Comparison of ENCODE assay signal across 1 cellular context in the genomic region with DNA sequence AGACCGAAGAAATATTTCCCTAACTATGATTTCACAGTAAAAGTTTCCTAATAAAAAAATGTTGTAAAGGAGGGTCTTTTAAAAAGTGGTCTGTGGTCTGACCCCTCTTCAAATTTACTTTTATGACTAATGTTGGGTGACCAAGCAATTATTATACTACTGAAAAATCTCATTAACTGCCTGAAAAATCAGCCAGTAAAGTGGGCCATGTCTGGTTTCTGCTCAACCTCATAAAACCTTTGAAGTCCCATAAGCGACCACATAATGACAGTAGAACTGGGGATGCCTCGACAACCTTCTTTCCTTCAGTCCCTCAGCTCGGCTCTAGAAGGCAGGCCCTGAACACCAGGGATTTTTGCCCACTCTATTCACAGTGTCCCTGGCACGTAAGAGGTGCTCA.
TF ChIP-seq lines count a peak whose summit lies in the region.

No MANE protein-coding gene starts in this region.

TF ChIP-seq in GM12878, 131 proteins besides CTCF, POLR2A, EP300 and RAD21:
- TF ChIP-seq WRNIP1 (IDR thresholded peaks at IDR 0.05; ENCODE audit: borderline replicate concordance, low read depth, low read length) (no peak), NR2F1 (conservative IDR thresholded peaks at IDR 0.05) (peak; percentile 69; the same call in 1 of the 2 replicates), ZNF24 (IDR thresholded peaks at IDR 0.05) (no peak), ETV6 (conservative IDR thresholded peaks at IDR 0.05 in 1 of 2, IDR thresholded peaks at IDR 0.05 in 1 of 2; ENCODE audit: borderline replicate concordance in 1 of 2, low read depth in 1 of 2) (no peak), MTA2 (IDR thresholded peaks at IDR 0.05; ENCODE audit: low read depth) (peak; percentile 87)
